In the genomic region with DNA sequence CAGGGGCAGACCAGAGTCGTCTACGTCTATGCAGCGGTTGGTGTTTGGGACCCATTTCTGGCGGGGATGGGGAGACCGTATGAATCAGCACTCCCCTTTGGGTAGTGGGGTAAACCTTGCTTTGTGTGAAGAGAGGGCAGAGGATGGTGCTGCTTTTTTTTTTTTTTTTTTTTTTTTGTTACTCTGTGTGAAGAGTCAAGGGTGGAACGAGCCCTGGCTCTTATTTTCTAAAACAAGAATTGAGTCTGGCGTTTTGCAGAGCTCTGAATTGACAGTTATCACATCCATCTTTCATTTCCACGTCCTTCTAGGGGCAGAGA, we compare ENCODE assay signal across 7 cellular contexts. TPM values are rescaled to one million over a fixed set of nuclear protein-coding genes. Genes with fewer than 3 reads are reported as not detected.
DNase-seq lines count a peak whose midpoint lies in the region; ATAC-seq, FAIRE-seq and TF ChIP-seq lines count a peak whose summit lies in the region.

No MANE protein-coding gene starts in this region.

- BruUV-seq in endothelial cell of umbilical vein (replicated peaks; lab: Mats Ljungman, UMichigan), result no TSS peak

- intact Hi-C loops in endothelial cell of umbilical vein (cut with micrococcal nuclease), result loop anchor here (10.0 kb wide), 1 partner anchor 428 kb away; a partner anchor contains a TSS

- peak overlapping the region; percentile 91 for H3K14ac ChIP-seq in trophoblast cell (ENCODE audit: low read length)

- H3K4ac ChIP-seq in trophoblast cell (ENCODE audit: low read depth, low read length), result peak overlapping the region; percentile 93

- H2AFZ ChIP-seq in endothelial cell of umbilical vein (ENCODE audit: low read depth, low read length) (peak overlapping the region; percentile 94), trophoblast cell (ENCODE audit: insufficient read depth, low read length, poor library complexity) (peak overlapping the region; percentile 42)

- no peaks in the 10 kb centered on the region for H3K9me3 ChIP-seq in endothelial cell of umbilical vein (replicated peaks; ENCODE audit: control insufficient read depth, insufficient read depth, low read length)
- H3K9me3 ChIP-seq in trophoblast cell (ENCODE audit: insufficient read depth, low read depth, low read length), result no peaks in the 10 kb centered on the region

- no CpG with 5 or more reads among the region's 8 CpGs for WGBS in trophoblast cell (ENCODE audit: extremely low coverage, insufficient coverage, insufficient read length)

- no peak for ATAC-seq in HG03565 (IDR thresholded peaks at IDR 0.05; ENCODE audit: unreplicated experiment)

- H3K9me1 ChIP-seq in endothelial cell of umbilical vein (replicated peaks; ENCODE audit: control insufficient read depth, extremely low read depth, insufficient read depth, low read length), result peaks cover 2% of the 10 kb centered on the region

- CTCF ChIA-PET in endothelial cell of umbilical vein (lab: Charles Lee), result interaction anchor here (0.7 to 2.1 kb wide), 7 partner anchors 10 to 204 kb away, joined by 3 to 9 read pairs (median 3); no protein-coding TSS in a partner anchor

- H3K36me3 ChIP-seq in endothelial cell of umbilical vein (ENCODE audit: control insufficient read depth in 2 of 2, extremely low read depth in 1 of 2, insufficient read depth in 2 of 2, low read length in 2 of 2) (no peaks in the 10 kb centered on the region), trophoblast cell (ENCODE audit: control insufficient read depth in 1 of 2, insufficient read depth in 2 of 2, low read length in 2 of 2) (no peaks in the 10 kb centered on the region)

- peak overlapping the region; percentile 1 for H2BK12ac ChIP-seq in trophoblast cell (ENCODE audit: low read length)

- FAIRE-seq in endothelial cell of umbilical vein (lab: Jason Lieb, UNC), result no peak

- H4K8ac ChIP-seq in trophoblast cell (ENCODE audit: low read depth, low read length), result peak overlapping the region; percentile 98

- peak overlapping the region; percentile 91 for H3K27ac ChIP-seq in endothelial cell of umbilical vein (ENCODE audit: insufficient read depth, low read depth, low read length)
- peak overlapping the region; percentile 97 for H3K27ac ChIP-seq in trophoblast cell (ENCODE audit: low read depth, low read length)

- H2BK120ac ChIP-seq in trophoblast cell (ENCODE audit: insufficient read depth, low read length, poor library complexity), result peak overlapping the region; percentile 87

- peak overlapping the region; percentile 80 for H3K4me2 ChIP-seq in endothelial cell of umbilical vein (ENCODE audit: insufficient read depth, low read length)
- H3K4me2 ChIP-seq in trophoblast cell (ENCODE audit: low read length), result peak overlapping the region; percentile 87

- peak overlapping the region; percentile 93 for H4K91ac ChIP-seq in trophoblast cell (ENCODE audit: low read depth, low read length)

- peaks cover 16% of the 10 kb centered on the region for H3K79me1 ChIP-seq in trophoblast cell (ENCODE audit: low read length)

- no peak overlapping the region for H4K12ac ChIP-seq in trophoblast cell (ENCODE audit: low read depth, low read length)

- H3K18ac ChIP-seq in trophoblast cell (ENCODE audit: low read length), result peak overlapping the region; percentile 93

- TF ChIP-seq CTCF in HFF-Myc (IDR thresholded peaks at IDR 0.05; ENCODE audit: low read depth, low read length, missing control alignments), result no peak
- TF ChIP-seq CTCF in endothelial cell of umbilical vein (IDR thresholded peaks at IDR 0.05; ENCODE audit: extremely low read depth in 1 of 2, insufficient read depth in 1 of 2, low read depth in 1 of 2, low read length in 2 of 2), result no peak

- H3K4me1 ChIP-seq in endothelial cell of umbilical vein (ENCODE audit: control insufficient read depth, extremely low read depth, insufficient read depth, low read length) (peaks cover 25% of the 10 kb centered on the region), trophoblast cell (ENCODE audit: control insufficient read depth in 1 of 2, insufficient read depth in 2 of 2, low read length in 2 of 2) (no peaks in the 10 kb centered on the region)

- H3K79me2 ChIP-seq in endothelial cell of umbilical vein (ENCODE audit: control insufficient read depth, insufficient read depth, low read length) (peaks cover 57% of the 10 kb centered on the region), trophoblast cell (ENCODE audit: control insufficient read depth, insufficient read depth, low read length, poor library complexity) (peaks cover 14% of the 10 kb centered on the region)

- POLR2A ChIA-PET in endothelial cell of umbilical vein (lab: Charles Lee), result interaction anchor here (0.6 to 1.7 kb wide), 2 partner anchors 33 to 87 kb away, joined by 7 to 8 read pairs; no protein-coding TSS in a partner anchor

- no peak overlapping the region for H2BK5ac ChIP-seq in trophoblast cell (ENCODE audit: low read depth, low read length, poor library complexity)

- H3K4me3 ChIP-seq in HFF-Myc (replicated peaks; ENCODE audit: low read depth, low read length) (peak overlapping the region; percentile 90), endothelial cell of umbilical vein (replicated peaks in 1 of 3; ENCODE audit: insufficient read depth in 1 of 3, low read depth in 1 of 3, low read length in 3 of 3) (peak overlapping the region; percentile 74 to 95 (median 79)), trophoblast cell (ENCODE audit: low read depth, low read length) (peak overlapping the region; percentile 88)

- dilution Hi-C loops in endothelial cell of umbilical vein (cut with MboI; ENCODE audit: extremely low pct_ligation_motif_present, low sequenced_read_pairs), result no loop called here

- H3K23ac ChIP-seq in trophoblast cell (ENCODE audit: low read length), result no peak overlapping the region

- H2AK5ac ChIP-seq in trophoblast cell (ENCODE audit: low read length), result no peak overlapping the region

- H3K27me3 ChIP-seq in endothelial cell of umbilical vein (ENCODE audit: control insufficient read depth in 2 of 2, insufficient read depth in 2 of 2, low read length in 2 of 2), result no peaks in the 10 kb centered on the region
- no peaks in the 10 kb centered on the region for H3K27me3 ChIP-seq in trophoblast cell (ENCODE audit: insufficient read depth, low read length)

- no peak for DNase-seq in HFF-Myc (ENCODE audit: extremely low read depth, low read depth)
- DNase-seq in SW480 (ENCODE audit: low spot score), result peak; percentile 2
- peak; percentile 10 for DNase-seq in endothelial cell of umbilical vein (ENCODE audit: low read depth, low spot score)
- no peak for DNase-seq in trophoblast cell
- DNase-seq in GM19238 (ENCODE audit: insufficient read length, low spot score), result no peak
- no peak for DNase-seq in NCI-H187 (lab: John Stamatoyannopoulos, UW)

- H3K9ac ChIP-seq in endothelial cell of umbilical vein (replicated peaks; ENCODE audit: extremely low read depth, insufficient read depth, low read length) (peak overlapping the region; percentile 94), trophoblast cell (ENCODE audit: low read length) (peak overlapping the region; percentile 88)

- no peak for TF ChIP-seq POLR2A in endothelial cell of umbilical vein (IDR thresholded peaks at IDR 0.05; ENCODE audit: low read depth, low read length)

- peaks cover 2% of the 10 kb centered on the region for H4K20me1 ChIP-seq in endothelial cell of umbilical vein (replicated peaks; ENCODE audit: control insufficient read depth, extremely low read depth, insufficient read depth, low read length)

TF ChIP-seq in endothelial cell of umbilical vein, 7 proteins besides CTCF, POLR2A, EP300 and RAD21:
- TF ChIP-seq POLR2AphosphoS5 (IDR thresholded peaks at IDR 0.05; ENCODE audit: insufficient read depth, low read depth, low read length) (no peak), FOS (IDR thresholded peaks at IDR 0.05; ENCODE audit: borderline replicate concordance, insufficient read depth, low read length) (no peak), GATA2 (IDR thresholded peaks at IDR 0.05; ENCODE audit: insufficient read depth, insufficient read length, low read depth, low read length) (no peak)
TF ChIP-seq in endothelial cell of umbilical vein: peak in this region for 0.

RNA-seq across cellular contexts. Expression of a gene that starts 1.2 kb away (rescaled TPM):
- total RNA-seq in endothelial cell of umbilical vein, result 40.6 and 49.5 TPM in 2 replicates
- 19.6 and 27.4 TPM in 2 replicates for polyA plus RNA-seq in endothelial cell of umbilical vein
- polyA plus RNA-seq in endothelial cell of umbilical vein (2011; cell fraction: cytosol; rRNA removed), result 26.9 TPM in 2 replicates
- polyA plus RNA-seq in endothelial cell of umbilical vein (2011; cell fraction: nucleus; rRNA removed), result 21.9 and 25.0 TPM in 2 replicates
- 31.1 and 47.7 TPM in 2 replicates for polyA plus RNA-seq in endothelial cell of umbilical vein (2012)
- 28.1 and 35.9 TPM in 2 replicates for polyA minus RNA-seq in endothelial cell of umbilical vein
- 8.5 TPM for polyA minus RNA-seq in endothelial cell of umbilical vein (2011; cell fraction: cytosol; rRNA and poly(A)+ RNA removed)
- polyA minus RNA-seq in endothelial cell of umbilical vein (2011; cell fraction: nucleus; rRNA and poly(A)+ RNA removed), result 24.0 and 35.2 TPM in 2 replicates
- polyA plus RNA-seq in trophoblast cell (2013), result 131 and 137 TPM in 2 replicates

Comparison
In these comparisons a context has a peak if more than half of its experiments do, and no peak if none do; other contexts are left out.
1. DNase-seq: peak in SW480 (single experiment) and endothelial cell of umbilical vein (single experiment); none in HFF-Myc (single experiment), trophoblast cell (0 of 2), GM19238 (single experiment) and NCI-H187 (0 of 2).
2. Peak in every context shown above with its lines, with median percentiles within 50 percentile points of each other: H3K4me3 ChIP-seq.